ENCODE assay signal across 8 cellular contexts in the genomic region with DNA sequence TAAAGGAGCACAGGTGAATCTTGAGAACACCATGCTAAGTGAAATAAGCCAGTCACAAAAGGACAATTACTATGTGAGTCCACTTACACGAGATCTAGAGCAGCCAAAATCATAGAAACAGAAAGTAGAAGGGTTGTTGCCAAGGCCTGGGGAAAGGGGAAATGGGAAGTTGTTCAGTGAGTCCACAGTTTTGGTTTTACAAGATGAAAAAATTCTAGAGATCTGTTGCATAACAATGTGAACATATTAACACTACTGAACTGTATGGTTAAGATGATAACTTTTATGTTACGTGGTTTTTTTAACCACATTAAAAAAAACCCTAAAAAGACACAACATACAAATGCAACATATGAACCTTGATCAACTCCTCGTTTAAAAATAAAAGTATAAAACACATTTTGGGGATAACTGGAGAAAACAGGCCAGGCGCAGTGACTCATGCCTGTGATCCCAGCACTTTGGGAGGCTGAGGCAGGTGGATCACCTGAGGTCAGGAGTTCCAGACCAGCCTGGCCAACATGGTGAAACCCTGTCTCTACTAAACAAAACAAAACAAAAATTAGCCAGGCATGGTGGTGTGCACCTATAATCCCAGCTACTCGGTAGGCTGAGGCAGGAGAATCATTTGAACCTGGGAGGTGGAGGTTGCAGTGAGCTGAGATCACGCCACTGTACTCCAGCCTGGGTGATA.
DNase-seq lines count a peak whose midpoint lies in the region; ATAC-seq, FAIRE-seq and TF ChIP-seq lines count a peak whose summit lies in the region.
"Not testable (repeated sequence)": the region's sequence is repeated elsewhere in the genome, so short reads cannot be mapped to it uniquely, and the experiment has no call there.

No MANE protein-coding gene starts in this region.

- not testable (repeated sequence) for DNase-seq in H54 (ENCODE audit: insufficient read length, low spot score); T-helper 2 cell treated with Interferon-gamma antibody and Interleukin-4, amounts not matched to agents 5 μg/mL and 100 μg/mL, for 36 hours (ENCODE audit: low spot score); stimulated activated naive B cell treated with anti-CD40 and anti-IgM and Interleukin-4, amounts not matched to agents 10 μg/mL and 1 μg/mL and 100 μg/mL, for 72 hours
- peak; percentile 63 for DNase-seq in KBM-7
- peak; percentile 21 for DNase-seq in central memory CD4-positive, alpha-beta T cell

- H3K27ac Mint-ChIP-seq in T-helper 2 cell treated with Interferon-gamma antibody and Interleukin-4, amounts not matched to agents 5 μg/mL and 100 μg/mL, for 36 hours = peak overlapping the region; percentile 60
- H3K27ac Mint-ChIP-seq in stimulated activated naive B cell treated with anti-CD40 and anti-IgM and Interleukin-4, amounts not matched to agents 10 μg/mL and 1 μg/mL and 100 μg/mL, for 72 hours = peak overlapping the region; percentile 0

- FAIRE-seq in H54 (lab: Jason Lieb, UNC) = peak; percentile 77

- H3K36me3 Mint-ChIP-seq in T-helper 2 cell treated with Interferon-gamma antibody and Interleukin-4, amounts not matched to agents 5 μg/mL and 100 μg/mL, for 36 hours (ENCODE audit: low read depth) = peaks cover 65% of the 10 kb centered on the region
- peaks cover 62 to 76% of the 10 kb centered on the region in 2 donors for H3K36me3 Mint-ChIP-seq in stimulated activated naive B cell treated with anti-CD40 and anti-IgM and Interleukin-4, amounts not matched to agents 10 μg/mL and 1 μg/mL and 100 μg/mL, for 72 hours

- not testable (repeated sequence) for TF ChIP-seq POLR2A in H54 (IDR thresholded peaks at IDR 0.05; ENCODE audit: low read depth, low read length)

- not testable (repeated sequence) for H3K27me3 Mint-ChIP-seq in T-helper 2 cell treated with Interferon-gamma antibody and Interleukin-4, amounts not matched to agents 5 μg/mL and 100 μg/mL, for 36 hours (ENCODE audit: low read depth); stimulated activated naive B cell treated with anti-CD40 and anti-IgM and Interleukin-4, amounts not matched to agents 10 μg/mL and 1 μg/mL and 100 μg/mL, for 72 hours

- peaks cover 14% of the 10 kb centered on the region for H3K4me1 Mint-ChIP-seq in T-helper 2 cell treated with Interferon-gamma antibody and Interleukin-4, amounts not matched to agents 5 μg/mL and 100 μg/mL, for 36 hours (ENCODE audit: low read depth)
- H3K4me1 Mint-ChIP-seq in stimulated activated naive B cell treated with anti-CD40 and anti-IgM and Interleukin-4, amounts not matched to agents 10 μg/mL and 1 μg/mL and 100 μg/mL, for 72 hours = peaks cover 48 to 78% of the 10 kb centered on the region in 2 donors

- ATAC-seq in GM18498 (IDR thresholded peaks at IDR 0.05; ENCODE audit: unreplicated experiment) (peak; percentile 81), GM19372 (IDR thresholded peaks at IDR 0.05; ENCODE audit: low read depth, unreplicated experiment) (peak; percentile 86), HG03097 (IDR thresholded peaks at IDR 0.05; ENCODE audit: low FRiP score, unreplicated experiment) (peak; percentile 76)
- ATAC-seq in stimulated activated naive B cell treated with anti-CD40 and anti-IgM and Interleukin-4, amounts not matched to agents 10 μg/mL and 1 μg/mL and 100 μg/mL, for 72 hours (replicated peaks) = peak; percentile 90 to 91

- H3K4me3 Mint-ChIP-seq in T-helper 2 cell treated with Interferon-gamma antibody and Interleukin-4, amounts not matched to agents 5 μg/mL and 100 μg/mL, for 36 hours = peak overlapping the region; percentile 8
- H3K4me3 Mint-ChIP-seq in stimulated activated naive B cell treated with anti-CD40 and anti-IgM and Interleukin-4, amounts not matched to agents 10 μg/mL and 1 μg/mL and 100 μg/mL, for 72 hours = peak overlapping the region in 1 of 2 donors; percentile 34

- peaks cover 33% of the 10 kb centered on the region for H3K9me3 Mint-ChIP-seq in T-helper 2 cell treated with Interferon-gamma antibody and Interleukin-4, amounts not matched to agents 5 μg/mL and 100 μg/mL, for 36 hours
- H3K9me3 Mint-ChIP-seq in stimulated activated naive B cell treated with anti-CD40 and anti-IgM and Interleukin-4, amounts not matched to agents 10 μg/mL and 1 μg/mL and 100 μg/mL, for 72 hours = not testable (repeated sequence)

- in situ Hi-C loops in KBM-7 (cut with MboI; ENCODE audit: low pct_unique_long_range_greater_than_20kb, low sequenced_read_pairs) = not testable (repeated sequence)
